In the genomic region with DNA sequence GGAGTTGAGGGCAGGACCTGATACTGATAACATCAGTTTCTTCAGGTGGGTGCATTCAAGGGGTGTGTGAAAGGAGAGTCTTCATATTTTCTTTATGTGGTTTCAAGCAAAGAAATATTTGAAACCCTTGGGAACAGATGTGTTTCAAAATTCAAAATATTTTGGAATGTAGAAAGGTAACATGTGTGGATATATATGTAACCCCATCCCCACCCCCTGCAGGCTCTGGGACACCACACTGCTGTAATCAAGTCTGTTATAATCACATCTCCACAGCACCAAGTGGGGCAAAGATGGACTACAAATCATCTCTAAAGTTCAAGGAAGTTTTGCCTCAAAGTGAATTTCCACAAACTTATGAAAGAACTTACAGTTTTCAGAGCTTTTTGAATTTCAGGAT, we compare ENCODE assay signal across 32 cellular contexts.
"Had no signal": no experiment of that assay in that cellular context is flagged by ENCODE, and none has a peak within 500 bp of the region (broad histone marks: within the 10 kb centered on the region; RNA-seq: fewer than 3 reads in every experiment).

No MANE protein-coding gene starts in this region.

- H3K9me3 ChIP-seq: adrenal gland, body of pancreas had no signal

- H3K27ac ChIP-seq: adrenal gland, body of pancreas, brain microvascular endothelial cell, breast epithelium, VCaP had no signal

- H3K4me1 ChIP-seq: adrenal gland, body of pancreas, breast epithelium had no signal

- H3K4me3 ChIP-seq: adrenal gland, body of pancreas, breast epithelium had no signal

- DNase-seq: activated B cell treated with CpG ODN at 0.5 μM for 24 hours; activated CD4-positive, alpha-beta memory T cell treated with anti-CD3 and anti-CD28 coated beads for 36 hours; activated CD4-positive, alpha-beta T cell treated with anti-CD3 and anti-CD28 coated beads for 4 hours; activated CD4-positive, alpha-beta T cell treated with anti-CD3 and anti-CD28 coated beads, Interleukin-2, amount 10 ng/mL, durations not matched to agents 24 days and 14 days; activated CD4-positive, alpha-beta T cell treated with anti-CD3 and anti-CD28 coated beads, Interleukin-2, amount 50 U/mL, for 1 hour; activated CD4-positive, alpha-beta T cell treated with anti-CD3 and anti-CD28 coated beads, Interleukin-2, amount 50 U/mL, for 4 hours; activated CD4-positive, CD25-positive, alpha-beta regulatory T cell treated with anti-CD3 and anti-CD28 coated beads, Interleukin-2, amount 50 U/mL, for 72 hours; activated CD8-positive, alpha-beta memory T cell treated with anti-CD3 and anti-CD28 coated beads, Interleukin-2, amount 50 U/mL, for 4 hours; activated CD8-positive, alpha-beta T cell treated with anti-CD3 and anti-CD28 coated beads for 36 hours; activated effector memory CD4-positive, alpha-beta T cell treated with anti-CD3 and anti-CD28 coated beads, Interleukin-2, amount 50 U/mL, for 16 hours; activated gamma-delta T cell treated with Interleukin-2 at 50 U/mL for 16 hours; activated naive CD4-positive, alpha-beta T cell; activated naive CD4-positive, alpha-beta T cell treated with anti-CD3 and anti-CD28 coated beads for 36 hours; activated naive CD4-positive, alpha-beta T cell treated with anti-CD3 and anti-CD28 coated beads, Interleukin-2, amount 50 U/mL, for 16 hours; activated naive CD8-positive, alpha-beta T cell treated with anti-CD3 and anti-CD28 coated beads for 36 hours; activated T-cell treated with anti-CD3 and anti-CD28 coated beads for 4 hours; activated T-cell treated with anti-CD3 and anti-CD28 coated beads, Interleukin-2, amount 50 U/mL, for 1 hour; activated T-cell treated with anti-CD3 and anti-CD28 coated beads, Interleukin-2, amount 50 U/mL, for 4 hours; activated T-cell treated with anti-CD3 and anti-CD28 coated beads, Interleukin-2, amount 50 U/mL, for 72 hours; adrenal gland; amniotic stem cell; aorta; body of pancreas; brain microvascular endothelial cell; central memory CD4-positive, alpha-beta T cell; T-helper 1 cell; T-helper 2 cell; T-helper 9 cell had no signal

- H3K27me3 ChIP-seq: adrenal gland, body of pancreas, brain microvascular endothelial cell, breast epithelium had no signal

- H3K36me3 ChIP-seq: adrenal gland, brain microvascular endothelial cell, breast epithelium had no signal

- ATAC-seq: activated CD8-positive, alpha-beta T cell treated with anti-CD3 and anti-CD28 coated beads for 36 hours; activated naive CD4-positive, alpha-beta T cell treated with anti-CD3 and anti-CD28 coated beads, Interleukin-2, amount 50 U/mL, for 72 hours; activated T-cell treated with anti-CD3 and anti-CD28 coated beads, Interleukin-2, amount 50 U/mL, for 4 hours; activated T-cell treated with anti-CD3 and anti-CD28 coated beads, Interleukin-2, amount 50 U/mL, for 72 hours; activated T-helper 17 cell treated with anti-CD3 and anti-CD28 coated beads, Interleukin-2, amount 50 U/mL, for 72 hours; body of pancreas had no signal
